ENCODE assay signal across 8 cellular contexts in the genomic region with DNA sequence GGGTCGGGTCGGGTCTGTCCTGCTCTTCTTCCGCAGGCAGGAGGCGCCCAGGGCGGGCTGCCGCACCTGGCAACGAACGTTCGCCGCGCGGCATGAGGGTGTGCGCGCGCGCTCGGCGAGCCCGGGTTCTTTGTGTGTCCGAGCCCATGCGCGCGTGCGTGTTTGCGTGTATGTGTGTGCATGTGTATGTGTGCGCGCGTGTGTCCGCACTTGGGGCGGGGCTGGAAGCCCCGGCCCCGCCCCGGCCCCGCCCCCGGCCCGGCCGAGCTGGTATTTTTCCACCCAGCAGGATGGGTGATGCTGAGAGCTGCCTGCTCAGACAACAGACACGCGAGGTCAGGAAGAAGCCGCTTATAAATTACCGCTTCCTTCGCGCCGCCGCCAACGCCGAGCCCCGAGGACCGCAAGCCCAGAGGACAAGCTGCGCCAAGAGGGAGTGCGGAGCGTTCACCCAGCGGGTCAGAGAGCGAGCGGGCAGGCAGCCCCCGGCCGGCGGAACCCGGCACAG. TPM values are rescaled to one million over a fixed set of nuclear protein-coding genes. Genes with fewer than 3 reads are reported as not detected.
DNase-seq lines count a peak whose midpoint lies in the region; ATAC-seq and TF ChIP-seq lines count a peak whose summit lies in the region.

A gene (plus strand): TSS at position 303 of the 508 bp plus-strand sequence. CDS start 41,029 bp downstream, outside the sequence.

- H3K36me3 ChIP-seq in GM06990 (ENCODE audit: control insufficient read depth, insufficient read depth, low read length) (no peaks in the 10 kb centered on the region), gastroesophageal sphincter (no peaks in the 10 kb centered on the region)

- in situ Hi-C loops in SK-MEL-5 (cut with HindIII; ENCODE audit: low pct_unique_long_range_greater_than_20kb, low sequenced_read_pairs): no loop called here

- TF ChIP-seq POLR2A in gastroesophageal sphincter (IDR thresholded peaks at IDR 0.05): peak; percentile 41 to 59

- CTCF ChIA-PET in HEK293T (lab: Yijun Ruan, JAX): no interaction called here

- H3K4me1 ChIP-seq in gastroesophageal sphincter: peaks cover 0 to 51% (median 26%) of the 10 kb centered on the region in 3 donors

- H3K27me3 ChIP-seq in GM06990 (replicated peaks; ENCODE audit: control insufficient read depth, insufficient read depth, low read length) (no peaks in the 10 kb centered on the region), gastroesophageal sphincter (no peaks in the 10 kb centered on the region)

- no CpG with 5 or more reads among the region's 59 CpGs for WGBS in gastroesophageal sphincter (ENCODE audit: low coverage in 1 of 2), 2 donors

- H3K4me3 ChIP-seq in GM06990 (replicated peaks; ENCODE audit: low read depth, low read length): peak within 1 kb of the TSS; percentile 89
- H3K4me3 ChIP-seq in gastroesophageal sphincter: peak within 1 kb of the TSS; percentile 44 to 80

- TF ChIP-seq EP300 in gastroesophageal sphincter (IDR thresholded peaks at IDR 0.05): no peak

- ATAC-seq in gastroesophageal sphincter: peak; percentile 88

- POLR2A ChIA-PET in HEK293T (lab: Yijun Ruan, JAX): interaction anchor here (0.7 to 1.3 kb wide), 4 partner anchors 8 to 49 kb away, joined by 3 to 4 read pairs (median 4); no protein-coding TSS in a partner anchor

- TF ChIP-seq CTCF in GM06990 (IDR thresholded peaks at IDR 0.05; ENCODE audit: insufficient read depth, low read length, poor library complexity, severe bottlenecking) (peak; percentile 51), gastroesophageal sphincter (IDR thresholded peaks at IDR 0.05) (peak in 3 of 4 experiments; percentile 59 to 69 (median 62))

- H3K9me3 ChIP-seq in gastroesophageal sphincter: no peaks in the 10 kb centered on the region

- DNase-seq in GM06990 (ENCODE audit: extremely low read depth, insufficient read length): peak; percentile 96
- DNase-seq in HEK293T (ENCODE audit: extremely low spot score): peak; percentile 82
- peak; percentile 93 for DNase-seq in MV-4-11 (lab: John Stamatoyannopoulos, UW)
- peak; percentile 92 for DNase-seq in SK-MEL-5 (ENCODE audit: low read depth, low spot score)
- DNase-seq in activated naive CD4-positive, alpha-beta T cell treated with Interleukin-2 at 50 U/mL for 16 hours: peak; percentile 94
- DNase-seq in non-pigmented ciliary epithelial cell (ENCODE audit: low read depth): peak; percentile 62
- peak; percentile 27 to 95 (median 79) for DNase-seq in substantia nigra (lab: John Stamatoyannopoulos, UW)

- H3K27ac ChIP-seq in gastroesophageal sphincter (peak within 1 kb of the TSS; percentile 51 to 96 (median 92)), substantia nigra (ENCODE audit: low read depth, low read length, poor library complexity, severe bottlenecking) (peak within 1 kb of the TSS; percentile 89)

TF ChIP-seq in HEK293T, 16 proteins besides CTCF, POLR2A, EP300 and RAD21:
- TF ChIP-seq FOXK2 (IDR thresholded peaks at IDR 0.05) (no peak), L3MBTL2 (conservative IDR thresholded peaks at IDR 0.05) (peak; percentile 67; the same call in 1 of the 2 replicates)

RNA-seq across cellular contexts. Expression of the gene that starts here (rescaled TPM):
- 9.4 and 10.2 TPM in 2 replicates for total RNA-seq in SK-MEL-5 (2014; rRNA removed; shearing (Covaris generic))
- 12.6 and 15.9 TPM in 2 replicates for polyA plus RNA-seq in SK-MEL-5 (2015; cell fraction: cytosol; rRNA removed)
- polyA plus RNA-seq in SK-MEL-5 (2015; cell fraction: nucleus; rRNA removed): 24.3 and 30.0 TPM in 2 replicates
- total RNA-seq in gastroesophageal sphincter: 10 to 100 TPM; 15.4 to 37.6 (median 20.9) TPM

Comparison
In these comparisons a context has a peak if more than half of its experiments do, and no peak if none do; other contexts are left out.
1. Peak in every context shown above with its lines: DNase-seq, ATAC-seq, H3K4me3 ChIP-seq and H3K27ac ChIP-seq.